Comparison of ENCODE assay signal across 8 cellular contexts in the genomic region with DNA sequence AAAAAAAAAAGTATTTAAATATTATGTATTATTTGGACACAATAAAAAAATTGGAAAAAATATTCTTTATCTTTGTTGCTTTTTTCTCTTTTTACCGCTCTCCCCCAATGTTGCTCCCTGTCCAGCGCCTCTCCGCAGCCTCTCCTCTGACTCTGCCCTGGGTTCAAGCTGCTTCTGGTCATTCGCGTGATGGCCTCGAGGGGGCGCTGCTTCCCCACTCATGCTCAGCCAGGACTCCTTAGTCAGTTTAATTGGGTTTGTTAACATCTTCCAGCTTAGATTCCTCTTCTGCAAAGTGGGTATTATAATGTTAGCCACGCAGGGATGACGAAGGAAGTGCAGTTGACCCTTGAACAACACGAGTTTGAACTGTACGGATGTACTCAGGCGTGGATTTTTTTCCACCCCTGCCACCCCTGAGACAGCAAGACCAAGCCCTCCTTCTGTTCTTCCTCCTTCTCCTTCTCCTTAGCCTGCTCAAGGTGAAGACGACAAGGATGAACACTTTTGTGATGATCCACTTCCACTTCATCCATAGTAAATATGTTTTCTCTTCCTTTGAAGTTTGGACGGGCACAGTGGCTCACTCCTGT. TPM values are rescaled to one million over a fixed set of nuclear protein-coding genes. Genes with fewer than 3 reads are reported as not detected.
DNase-seq lines count a peak whose midpoint lies in the region; ATAC-seq and TF ChIP-seq lines count a peak whose summit lies in the region.

No MANE protein-coding gene starts in this region.

- H3K9me3 ChIP-seq in left ventricle myocardium inferior (replicated peaks) = no peaks in the 10 kb centered on the region
- H3K9me3 ChIP-seq in sigmoid colon = no peaks in the 10 kb centered on the region

- intact Hi-C loops in left ventricle myocardium inferior (cut with micrococcal nuclease) (no loop called here), sigmoid colon (cut with DNase I) (loop anchor here (5.0 to 10.0 kb wide), 2 partner anchors 60 to 118 kb away; no protein-coding TSS in a partner anchor)

- POLR2A ChIA-PET in RWPE1 (lab: Yijun Ruan, JAX; ENCODE audit: low non-redundant PET) = interaction anchor here (0.7 kb wide), 1 partner anchor 19 kb away, joined by 6 read pairs; no protein-coding TSS in a partner anchor
- POLR2A ChIA-PET in activated naive CD8-positive, alpha-beta T cell treated with anti-CD3 and anti-CD28 coated beads, Interleukin-2, amount 10 ng/mL, durations not matched to agents 7 days and 5 days (lab: Charles Lee) = no interaction called here

- TF ChIP-seq CTCF in RWPE1 (conservative IDR thresholded peaks at IDR 0.05; ENCODE audit: low read depth) (peak; percentile 93), left ventricle myocardium inferior (IDR thresholded peaks at IDR 0.05; ENCODE audit: borderline replicate concordance) (peak; percentile 70), sigmoid colon (IDR thresholded peaks at IDR 0.05) (peak; percentile 35 to 69 (median 65))

- H3K9me3 Mint-ChIP-seq in activated naive CD8-positive, alpha-beta T cell treated with anti-CD3 and anti-CD28 coated beads, Interleukin-2, amount 10 ng/mL, durations not matched to agents 7 days and 5 days = no peaks in the 10 kb centered on the region

- H3K27ac Mint-ChIP-seq in activated naive CD8-positive, alpha-beta T cell treated with anti-CD3 and anti-CD28 coated beads, Interleukin-2, amount 10 ng/mL, durations not matched to agents 7 days and 5 days = no peak overlapping the region

- H3K27me3 ChIP-seq in left ventricle myocardium inferior (ENCODE audit: low read depth) (no peaks in the 10 kb centered on the region), sigmoid colon (no peaks in the 10 kb centered on the region)

- peaks cover 6% of the 10 kb centered on the region for H3K27me3 Mint-ChIP-seq in activated naive CD8-positive, alpha-beta T cell treated with anti-CD3 and anti-CD28 coated beads, Interleukin-2, amount 10 ng/mL, durations not matched to agents 7 days and 5 days

- 10 to 22% methylated on average over 14 of the region's 14 CpGs for WGBS in sigmoid colon, 2 donors

- no peak for ATAC-seq in activated naive CD8-positive, alpha-beta T cell treated with anti-CD3 and anti-CD28 coated beads, Interleukin-2, amount 10 ng/mL, durations not matched to agents 7 days and 5 days (ENCODE audit: low read depth)
- ATAC-seq in GM21528 (IDR thresholded peaks at IDR 0.05; ENCODE audit: low FRiP score, unreplicated experiment) = no peak
- ATAC-seq in GM19395 (IDR thresholded peaks at IDR 0.05; ENCODE audit: unreplicated experiment) = no peak

- no peak for TF ChIP-seq POLR2A in sigmoid colon (IDR thresholded peaks at IDR 0.05)

- no peaks in the 10 kb centered on the region for H3K4me1 Mint-ChIP-seq in activated naive CD8-positive, alpha-beta T cell treated with anti-CD3 and anti-CD28 coated beads, Interleukin-2, amount 10 ng/mL, durations not matched to agents 7 days and 5 days

- no peaks in the 10 kb centered on the region for H3K4me1 ChIP-seq in left ventricle myocardium inferior
- H3K4me1 ChIP-seq in sigmoid colon = peaks cover 0 to 4% (median 0%) of the 10 kb centered on the region in 4 donors

- peak overlapping the region; percentile 46 for H3K27ac ChIP-seq in RWPE1
- no peak overlapping the region for H3K27ac ChIP-seq in left ventricle myocardium inferior (replicated peaks)
- no peak overlapping the region for H3K27ac ChIP-seq in sigmoid colon

- no peak overlapping the region for H3K4me3 Mint-ChIP-seq in activated naive CD8-positive, alpha-beta T cell treated with anti-CD3 and anti-CD28 coated beads, Interleukin-2, amount 10 ng/mL, durations not matched to agents 7 days and 5 days

- TF ChIP-seq EP300 in sigmoid colon (IDR thresholded peaks at IDR 0.05) = no peak

- CTCF ChIA-PET in RWPE1 (lab: Yijun Ruan, JAX) = interaction anchor here (0.6 to 1.3 kb wide), 13 partner anchors 11 to 337 kb away, joined by 3 to 8 read pairs (median 5); partner anchors contain the start of gene TMEM38A

- H3K4me3 ChIP-seq in left ventricle myocardium inferior (no peak overlapping the region), sigmoid colon (no peak overlapping the region)

- DNase-seq in DMS114 treated with DMSO at 0.1 percent for 48 hours (lab: John Stamatoyannopoulos, UW; ENCODE audit: unreplicated experiment) (peak; percentile 20), HuH-7 (ENCODE audit: low spot score) (peak; percentile 60), RWPE1 (ENCODE audit: low spot score) (peak; percentile 41), left ventricle myocardium inferior (peak; percentile 22), sigmoid colon (no peak)
- peak; percentile 64 for DNase-seq in activated naive CD8-positive, alpha-beta T cell treated with anti-CD3 and anti-CD28 coated beads, Interleukin-2, amount 10 ng/mL, durations not matched to agents 7 days and 5 days

- H3K36me3 ChIP-seq in left ventricle myocardium inferior = no peaks in the 10 kb centered on the region
- no peaks in the 10 kb centered on the region for H3K36me3 ChIP-seq in sigmoid colon

- H3K36me3 Mint-ChIP-seq in activated naive CD8-positive, alpha-beta T cell treated with anti-CD3 and anti-CD28 coated beads, Interleukin-2, amount 10 ng/mL, durations not matched to agents 7 days and 5 days = no peaks in the 10 kb centered on the region

RNA-seq across cellular contexts. Expression of gene NWD1, which starts 4.8 kb away (rescaled TPM):
- total RNA-seq in activated naive CD8-positive, alpha-beta T cell treated with anti-CD3 and anti-CD28 coated beads, Interleukin-2, amount 10 ng/mL, durations not matched to agents 7 days and 5 days = not detected
- total RNA-seq in left ventricle myocardium inferior (not detected), sigmoid colon (under 1 TPM in 1 of 4 donors, not detected in 3; under 0.01 TPM)
- under 1 TPM in 2 of 3 donors, not detected in 1; under 0.01 to 0.07 TPM for polyA plus RNA-seq in sigmoid colon

RNA-seq across cellular contexts. Expression of gene TMEM38A, which starts 53.9 kb away (rescaled TPM):
- total RNA-seq in activated naive CD8-positive, alpha-beta T cell treated with anti-CD3 and anti-CD28 coated beads, Interleukin-2, amount 10 ng/mL, durations not matched to agents 7 days and 5 days = 1 to 10 TPM in 1 of 2 experiments, under 1 TPM in 1; 0.51 to 1.6 TPM
- total RNA-seq in left ventricle myocardium inferior (44.6 TPM), sigmoid colon (1 to 10 TPM; 2.3 to 7.5 (median 4.2) TPM)
- 1 to 10 TPM; 1.2 to 5.5 (median 2.3) TPM for polyA plus RNA-seq in sigmoid colon

RNA-seq across cellular contexts. Expression of gene SMIM7, which starts 54.9 kb away (rescaled TPM):
- total RNA-seq in activated naive CD8-positive, alpha-beta T cell treated with anti-CD3 and anti-CD28 coated beads, Interleukin-2, amount 10 ng/mL, durations not matched to agents 7 days and 5 days = 10 to 100 TPM; 63.6 to 68.8 TPM
- 30.8 TPM for total RNA-seq in left ventricle myocardium inferior
- total RNA-seq in sigmoid colon = 100 to 1,000 TPM in 2 of 4 donors, 10 to 100 TPM in 2; 65.2 to 110 (median 86.2) TPM
- polyA plus RNA-seq in sigmoid colon = 10 to 100 TPM; 82.5 to 99.7 (median 88.5) TPM
